19 cellular contexts compared by ENCODE assay signal in the genomic region with DNA sequence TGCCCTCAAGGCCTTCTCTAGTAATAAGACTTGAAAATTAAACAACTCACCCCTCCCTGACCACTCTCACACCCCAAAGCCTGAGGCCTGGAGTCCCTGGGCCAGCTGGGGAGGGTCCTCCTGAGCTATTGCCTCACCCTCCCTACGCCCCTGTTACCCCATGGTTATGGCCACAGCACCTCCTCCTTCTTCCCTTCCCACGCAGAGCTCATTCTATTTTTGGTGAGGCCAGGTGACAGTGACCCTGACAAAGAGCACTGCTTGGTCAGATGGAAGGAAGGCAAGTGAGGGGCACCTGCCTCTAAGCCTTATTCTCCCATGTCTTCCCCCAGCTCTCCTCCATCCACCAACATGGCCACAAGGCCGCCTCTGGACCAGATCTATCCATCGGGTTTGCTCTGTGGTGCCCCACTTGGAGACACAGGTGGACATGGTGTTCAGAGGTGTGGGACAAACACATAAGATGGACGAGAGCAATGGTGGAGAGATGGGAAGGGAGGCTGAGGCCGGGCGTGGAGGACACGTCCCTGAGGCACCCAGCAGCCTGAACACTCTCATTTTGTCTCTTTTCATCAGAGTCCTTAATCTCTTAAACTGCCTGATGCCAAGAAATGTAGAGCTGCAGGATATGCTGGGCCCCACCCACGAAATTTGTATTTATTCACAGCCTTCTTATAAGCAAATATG. TPM values are rescaled to one million over a fixed set of nuclear protein-coding genes. Genes with fewer than 3 reads are reported as not detected.
DNase-seq lines count a peak whose midpoint lies in the region; ATAC-seq and TF ChIP-seq lines count a peak whose summit lies in the region.
"Had no signal": no experiment of that assay in that cellular context is flagged by ENCODE, and none has a peak within 500 bp of the region (broad histone marks: within the 10 kb centered on the region; RNA-seq: fewer than 3 reads in every experiment).

No MANE protein-coding gene starts in this region.

- H3K9me2 ChIP-seq in SU-DHL-6 (replicated peaks; ENCODE audit: insufficient read depth, low read length): no peaks in the 10 kb centered on the region

- TF ChIP-seq CTCF in GM12864 (IDR thresholded peaks at IDR 0.05; ENCODE audit: low read depth, low read length, missing control alignments) (no peak), SU-DHL-6 (IDR thresholded peaks at IDR 0.05; ENCODE audit: insufficient read depth, low read length, poor library complexity, severe bottlenecking) (no peak), osteoblast (IDR thresholded peaks at IDR 0.05; ENCODE audit: extremely low read depth, low read depth, low read length) (no peak), MCF 10A (IDR thresholded peaks at IDR 0.05; ENCODE audit: unreplicated experiment) (no peak), Peyer's patch (IDR thresholded peaks at IDR 0.05) (no peak)

- no peak for DNase-seq in GM12864 (ENCODE audit: low read depth)
- peak; percentile 69 for DNase-seq in osteoblast (ENCODE audit: insufficient read length, low spot score, missing footprints)
- no peak for DNase-seq in MCF 10A (ENCODE audit: unreplicated experiment)
- no peak for DNase-seq in Peyer's patch
- DNase-seq in NCI-H146 treated with DMSO at 0.1 percent for 48 hours (lab: John Stamatoyannopoulos, UW; ENCODE audit: unreplicated experiment): no peak
- DNase-seq: BE2C, KG1, NCI-H1105 treated with DMSO at 0.1 percent for 48 hours, NCI-H1694, NCI-H2081, NCI-H2171, NCI-H524 treated with DMSO at 0.1 percent for 48 hours had no signal

- peak overlapping the region; percentile 4; the same call in 1 of the 2 replicates for H3K4me3 ChIP-seq in GM12864 (ENCODE audit: low read depth, low read length)
- H3K4me3 ChIP-seq in SU-DHL-6 (ENCODE audit: insufficient read depth, low read length, poor library complexity, severe bottlenecking): peak overlapping the region; percentile 10
- no peak overlapping the region for H3K4me3 ChIP-seq in osteoblast (ENCODE audit: insufficient read depth, low read length)
- no peak overlapping the region for H3K4me3 ChIP-seq in Peyer's patch
- H3K4me3 ChIP-seq: SJSA1 had no signal

- peak overlapping the region; percentile 39; the same call in 1 of the 2 replicates for H3K9ac ChIP-seq in SU-DHL-6 (ENCODE audit: low read length)

- H3K4me3 Mint-ChIP-seq in IgD-negative memory B cell: peak overlapping the region; percentile 35 to 93 (median 80)
- no peak overlapping the region for H3K4me3 Mint-ChIP-seq in MCF 10A (ENCODE audit: unreplicated experiment)

- intact Hi-C loops in MCF 10A (cut with micrococcal nuclease): no loop called here

- no TSS peak for BruUV-seq in MCF 10A (replicated peaks; lab: Mats Ljungman, UMichigan)

- H3K27ac Mint-ChIP-seq in IgD-negative memory B cell (peak overlapping the region; percentile 26 to 89 (median 81)), MCF 10A (ENCODE audit: low read depth, unreplicated experiment) (no peak overlapping the region)

- H3K9me3 Mint-ChIP-seq in IgD-negative memory B cell (no peaks in the 10 kb centered on the region), MCF 10A (ENCODE audit: unreplicated experiment) (no peaks in the 10 kb centered on the region)

- TF ChIP-seq POLR2A in Peyer's patch (IDR thresholded peaks at IDR 0.05): no peak

- no peak for ATAC-seq in HG02763 (IDR thresholded peaks at IDR 0.05; ENCODE audit: unreplicated experiment)

- H3K27ac ChIP-seq in SU-DHL-6 (ENCODE audit: low read depth, low read length) (peak overlapping the region; percentile 94), osteoblast (ENCODE audit: low read depth, low read length) (no peak overlapping the region), Peyer's patch (peak overlapping the region in 1 of 4 donors; percentile 65)
- H3K27ac ChIP-seq: HL-60, SJSA1 had no signal

- H3K27me3 ChIP-seq in SU-DHL-6 (ENCODE audit: low read length): no peaks in the 10 kb centered on the region
- H3K27me3 ChIP-seq in osteoblast (ENCODE audit: insufficient read depth, low read length): no peaks in the 10 kb centered on the region
- H3K27me3 ChIP-seq in Peyer's patch: no peaks in the 10 kb centered on the region
- H3K27me3 ChIP-seq: BE2C, SJSA1 had no signal

- peak overlapping the region; percentile 60 for H3K4me2 ChIP-seq in SU-DHL-6 (ENCODE audit: low read depth, low read length, poor library complexity, severe bottlenecking)
- no peak overlapping the region for H3K4me2 ChIP-seq in osteoblast (ENCODE audit: insufficient read depth, low read length)

- peaks cover 8% of the 10 kb centered on the region for H3K36me3 Mint-ChIP-seq in IgD-negative memory B cell
- no peaks in the 10 kb centered on the region for H3K36me3 Mint-ChIP-seq in MCF 10A (ENCODE audit: insufficient read depth, unreplicated experiment)

- H3K36me3 ChIP-seq in SU-DHL-6 (ENCODE audit: low read length) (no peaks in the 10 kb centered on the region), osteoblast (ENCODE audit: insufficient read depth, low read length) (no peaks in the 10 kb centered on the region), Peyer's patch (no peaks in the 10 kb centered on the region)
- H3K36me3 ChIP-seq: BE2C, SJSA1 had no signal

- H4K20me1 ChIP-seq in SU-DHL-6 (ENCODE audit: low read depth, low read length) (no peaks in the 10 kb centered on the region), osteoblast (ENCODE audit: insufficient read depth, low read length) (no peaks in the 10 kb centered on the region)

- no peak overlapping the region for H2AFZ ChIP-seq in SU-DHL-6 (ENCODE audit: low read depth, low read length, severe bottlenecking)
- H2AFZ ChIP-seq in osteoblast (ENCODE audit: low read length): no peak overlapping the region

- no peaks in the 10 kb centered on the region for H3K27me3 Mint-ChIP-seq in IgD-negative memory B cell
- peaks cover 15% of the 10 kb centered on the region for H3K27me3 Mint-ChIP-seq in MCF 10A (ENCODE audit: insufficient read depth, unreplicated experiment)

- no peaks in the 10 kb centered on the region for H3K79me2 ChIP-seq in SU-DHL-6 (ENCODE audit: insufficient read depth, low read length)
- H3K79me2 ChIP-seq in osteoblast (ENCODE audit: insufficient read depth, low read length): no peaks in the 10 kb centered on the region

- CTCF ChIA-PET in MCF 10A (lab: Yijun Ruan, JAX): interaction anchor here (0.6 to 2.9 kb wide), 6 partner anchors 14 to 419 kb away, joined by 3 to 14 read pairs (median 7); no protein-coding TSS in a partner anchor

- H3K9me3 ChIP-seq in SU-DHL-6 (ENCODE audit: insufficient read depth, low read length) (no peaks in the 10 kb centered on the region), osteoblast (ENCODE audit: low read depth, low read length) (no peaks in the 10 kb centered on the region), Peyer's patch (no peaks in the 10 kb centered on the region)
- H3K9me3 ChIP-seq: BE2C, SJSA1 had no signal

- POLR2A ChIA-PET in MCF 10A (lab: Yijun Ruan, JAX): no interaction called here

- peaks cover 59% of the 10 kb centered on the region in 3 donors for H3K4me1 Mint-ChIP-seq in IgD-negative memory B cell
- H3K4me1 Mint-ChIP-seq in MCF 10A (ENCODE audit: insufficient read depth, unreplicated experiment): no peaks in the 10 kb centered on the region

- peaks cover 37% of the 10 kb centered on the region for H3F3A ChIP-seq in SU-DHL-6 (ENCODE audit: insufficient read depth)

- no peaks in the 10 kb centered on the region for H3K4me1 ChIP-seq in osteoblast (ENCODE audit: insufficient read depth, low read length)
- peaks cover 0 to 22% (median 3%) of the 10 kb centered on the region in 4 donors for H3K4me1 ChIP-seq in Peyer's patch
- H3K4me1 ChIP-seq: BE2C, SJSA1 had no signal

RNA-seq across cellular contexts. Expression of a gene that starts 42.6 kb away (rescaled TPM):
- polyA plus RNA-seq in IgD-negative memory B cell: 26.5 TPM
- under 0.01 TPM in 1 of 2 replicates, not detected in the other for total RNA-seq in osteoblast
- not detected in 2 replicates for total RNA-seq in MCF 10A (2022)
- 10 to 100 TPM in 1 of 4 donors, 1 to 10 TPM in 2, under 1 TPM in 1; 0.53 to 19.0 (median 3.8) TPM for total RNA-seq in Peyer's patch
- total RNA-seq: HT-29; SJSA1; T-helper 1 cell treated with Interleukin-12 subunit alpha and Interleukin-12 subunit beta and Interleukin-4 antibody, amounts not matched to agents 30 ng/mL and 1 ng/mL, for 36 hours had no signal

Comparison
In these comparisons a context has a peak if more than half of its experiments do, and no peak if none do; other contexts are left out.
1. H3K4me3 ChIP-seq: peak in GM12864 (single experiment) and SU-DHL-6 (single experiment); none in osteoblast (single experiment) and Peyer's patch (0 of 4).